Comparison of ENCODE assay signal across 8 cellular contexts in the genomic region with DNA sequence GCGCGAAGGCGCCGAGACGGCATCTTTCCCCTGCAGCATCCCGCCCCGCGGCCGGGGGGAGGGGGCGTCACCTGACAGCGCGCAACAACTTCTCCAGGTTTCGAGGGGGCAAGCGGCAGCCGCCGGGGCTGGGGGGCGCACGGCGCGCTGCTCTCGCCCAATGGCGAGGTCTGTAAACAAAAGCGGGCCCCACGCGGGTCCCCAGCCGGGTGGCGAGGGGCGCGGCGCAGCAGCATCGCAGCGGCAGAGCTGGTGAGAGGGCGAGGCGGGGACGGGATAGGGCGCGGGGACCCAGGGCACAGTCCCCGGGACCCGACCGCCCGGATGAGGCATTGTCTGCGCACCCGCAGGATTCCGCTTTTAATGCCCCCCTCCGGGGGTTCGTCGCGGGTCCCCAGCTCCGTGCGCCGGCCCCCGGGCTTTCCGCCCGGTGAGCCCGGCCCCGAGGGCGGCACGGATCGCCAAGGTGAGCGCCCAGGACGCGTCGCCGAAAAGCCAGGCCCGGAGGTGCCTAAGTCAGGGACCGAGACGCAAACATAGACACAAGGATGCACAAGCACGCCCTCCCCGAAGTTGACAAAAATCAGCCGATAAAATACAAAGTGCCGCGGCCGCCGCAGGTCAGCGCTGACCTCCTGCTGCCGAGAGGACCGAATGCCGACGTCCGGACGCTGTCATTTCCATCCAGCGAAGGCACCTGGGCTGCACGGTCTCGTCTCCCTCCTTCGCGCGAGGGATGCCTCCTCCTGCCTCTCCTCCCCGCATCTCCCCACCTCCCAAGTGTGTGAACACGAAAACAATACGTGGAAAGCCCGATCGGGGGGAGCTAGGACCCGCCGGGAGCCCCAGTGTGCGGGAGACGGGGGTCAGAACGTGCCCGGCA.
DNase-seq lines count a peak whose midpoint lies in the region; ATAC-seq and TF ChIP-seq lines count a peak whose summit lies in the region.

No MANE protein-coding gene starts in this region.

- no peaks in the 10 kb centered on the region for H3K36me3 Mint-ChIP-seq in CD4-positive, CD25-positive, alpha-beta regulatory T cell

- H3K27me3 ChIP-seq in CD4-positive, CD25-positive, alpha-beta regulatory T cell (ENCODE audit: control insufficient read depth, insufficient read depth, low read length) = peaks cover 9% of the 10 kb centered on the region
- H3K27me3 ChIP-seq in iPS-20b (ENCODE audit: insufficient read depth, low read length) = peaks cover 26% of the 10 kb centered on the region

- no peaks in the 10 kb centered on the region for H3K36me3 ChIP-seq in CD4-positive, CD25-positive, alpha-beta regulatory T cell (ENCODE audit: control insufficient read depth, insufficient read depth, low read length)
- H3K36me3 ChIP-seq in HEK293 (ENCODE audit: control insufficient read depth in 2 of 2, insufficient read depth in 1 of 2, low read length in 2 of 2) = no peaks in the 10 kb centered on the region
- no peaks in the 10 kb centered on the region for H3K36me3 ChIP-seq in iPS-20b (ENCODE audit: insufficient read depth, low read depth, low read length)

- peak overlapping the region; percentile 54; the same call in 1 of the 2 replicates for H3K9ac ChIP-seq in iPS-20b (ENCODE audit: low read depth, low read length)

- CTCF ChIA-PET in HEK293 (lab: Yijun Ruan, JAX) (interaction anchor here (0.5 to 3.2 kb wide), 16 partner anchors 10 to 569 kb away, joined by 3 to 25 read pairs (median 4); no protein-coding TSS in a partner anchor), RWPE1 (lab: Yijun Ruan, JAX) (interaction anchor here (0.6 to 1.5 kb wide), 5 partner anchors 14 to 721 kb away, joined by 3 to 6 read pairs (median 4); a partner anchor contains a TSS)

- no peaks in the 10 kb centered on the region for H3K9me3 Mint-ChIP-seq in CD4-positive, CD25-positive, alpha-beta regulatory T cell

- TF ChIP-seq CTCF in HEK293 (tag by site-specific recombination; IDR thresholded peaks at IDR 0.05) (0 out of 2 replicates have a peak, but pooled peaks have one; percentile 6), RWPE1 (conservative IDR thresholded peaks at IDR 0.05; ENCODE audit: low read depth) (no peak)

- H3K4me3 Mint-ChIP-seq in CD4-positive, CD25-positive, alpha-beta regulatory T cell = peak overlapping the region; percentile 78 to 89 (median 85)

- H3K9me3 ChIP-seq in CD4-positive, CD25-positive, alpha-beta regulatory T cell (ENCODE audit: control insufficient read depth in 2 of 2, low read length in 2 of 2) = no peaks in the 10 kb centered on the region
- H3K9me3 ChIP-seq in HEK293 (ENCODE audit: control insufficient read depth, insufficient read depth, low read depth, low read length) (no peaks in the 10 kb centered on the region), iPS-20b (ENCODE audit: insufficient read depth, low read depth, low read length) (no peaks in the 10 kb centered on the region)

- peaks cover 29% of the 10 kb centered on the region for H3K4me1 ChIP-seq in CD4-positive, CD25-positive, alpha-beta regulatory T cell (ENCODE audit: control insufficient read depth, insufficient read depth, low read length, poor library complexity, severe bottlenecking)
- peaks cover 41% of the 10 kb centered on the region for H3K4me1 ChIP-seq in HEK293 (ENCODE audit: control insufficient read depth, insufficient read depth, low read length)
- peaks cover 38% of the 10 kb centered on the region for H3K4me1 ChIP-seq in iPS-20b (ENCODE audit: insufficient read depth, low read length)

- DNase-seq in CD4-positive, CD25-positive, alpha-beta regulatory T cell = peak in 2 of 3 donors; percentile 35 to 49
- peak; percentile 23 for DNase-seq in RWPE1 (ENCODE audit: low spot score)
- DNase-seq in amygdala (lab: John Stamatoyannopoulos, UW) = peak in 37 of 56 donors; percentile 19 to 83 (median 62)

- peak overlapping the region; percentile 62 for H3K4me3 ChIP-seq in CD4-positive, CD25-positive, alpha-beta regulatory T cell (ENCODE audit: low read depth, low read length)
- H3K4me3 ChIP-seq in HEK293 (ENCODE audit: low read depth, low read length) (peak overlapping the region; percentile 75), iPS-20b (ENCODE audit: low read length) (peak overlapping the region; percentile 83), skin epidermis (peak overlapping the region; percentile 40 to 80 (median 66))

- POLR2A ChIA-PET in HEK293 (lab: Yijun Ruan, JAX) = interaction anchor here (0.6 to 2.3 kb wide), 28 partner anchors 10 to 1066 kb away, joined by 3 to 28 read pairs (median 4); a partner anchor contains a TSS
- POLR2A ChIA-PET in RWPE1 (lab: Yijun Ruan, JAX; ENCODE audit: low non-redundant PET) = interaction anchor here (0.7 kb wide), 1 partner anchor 582 kb away, joined by 3 read pairs; no protein-coding TSS in a partner anchor

- no peak overlapping the region for H3K27ac Mint-ChIP-seq in CD4-positive, CD25-positive, alpha-beta regulatory T cell

- peaks cover 13 to 46% (median 29%) of the 10 kb centered on the region in 4 donors for H3K4me1 Mint-ChIP-seq in CD4-positive, CD25-positive, alpha-beta regulatory T cell

- H3K27ac ChIP-seq in CD4-positive, CD25-positive, alpha-beta regulatory T cell (ENCODE audit: insufficient read depth, low read length, poor library complexity, severe bottlenecking) = no peak overlapping the region
- peak overlapping the region; percentile 91 for H3K27ac ChIP-seq in HEK293 (ENCODE audit: extremely low read depth, low read depth, low read length)
- H3K27ac ChIP-seq in RWPE1 = peak overlapping the region; percentile 56
- no peak overlapping the region for H3K27ac ChIP-seq in iPS-20b (ENCODE audit: low read length)
- H3K27ac ChIP-seq in skin epidermis = peak overlapping the region in 4 of 21 experiments; percentile 17 to 68 (median 42)

- ATAC-seq in CD4-positive, CD25-positive, alpha-beta regulatory T cell (ENCODE audit: low read depth in 2 of 2) = peak; percentile 1 to 5
- ATAC-seq in GM18870 (IDR thresholded peaks at IDR 0.05; ENCODE audit: unreplicated experiment) (no peak), GM18519 (IDR thresholded peaks at IDR 0.05; ENCODE audit: low FRiP score, unreplicated experiment) (no peak)

- H3K27me3 Mint-ChIP-seq in CD4-positive, CD25-positive, alpha-beta regulatory T cell = peaks cover 26% of the 10 kb centered on the region

TF ChIP-seq in HEK293, 187 proteins besides CTCF, POLR2A, EP300 and RAD21 (continues in another document):
- TF ChIP-seq SP7 (tag by site-specific recombination; IDR thresholded peaks at IDR 0.05) (peak; percentile 25; the same call in 1 of the 2 replicates), ZFHX2 (tag by site-specific recombination; conservative IDR thresholded peaks at IDR 0.05) (peak; percentile 43), HOXC10 (CRISPR knock-in tag; IDR thresholded peaks at IDR 0.05) (0 out of 2 replicates have a peak, but pooled peaks have one; percentile 12), ZXDB (tag by site-specific recombination; IDR thresholded peaks at IDR 0.05) (peak; percentile 65), ZNF202 (tag by site-specific recombination; IDR thresholded peaks at IDR 0.05; ENCODE audit: borderline replicate concordance) (no peak), ZNF658 (tag by site-specific recombination; IDR thresholded peaks at IDR 0.05) (no peak), ZBTB1 (tag by site-specific recombination; IDR thresholded peaks at IDR 0.05) (peak; percentile 89; the same call in 1 of the 2 replicates)
- TF ChIP-seq, protein P1, sequence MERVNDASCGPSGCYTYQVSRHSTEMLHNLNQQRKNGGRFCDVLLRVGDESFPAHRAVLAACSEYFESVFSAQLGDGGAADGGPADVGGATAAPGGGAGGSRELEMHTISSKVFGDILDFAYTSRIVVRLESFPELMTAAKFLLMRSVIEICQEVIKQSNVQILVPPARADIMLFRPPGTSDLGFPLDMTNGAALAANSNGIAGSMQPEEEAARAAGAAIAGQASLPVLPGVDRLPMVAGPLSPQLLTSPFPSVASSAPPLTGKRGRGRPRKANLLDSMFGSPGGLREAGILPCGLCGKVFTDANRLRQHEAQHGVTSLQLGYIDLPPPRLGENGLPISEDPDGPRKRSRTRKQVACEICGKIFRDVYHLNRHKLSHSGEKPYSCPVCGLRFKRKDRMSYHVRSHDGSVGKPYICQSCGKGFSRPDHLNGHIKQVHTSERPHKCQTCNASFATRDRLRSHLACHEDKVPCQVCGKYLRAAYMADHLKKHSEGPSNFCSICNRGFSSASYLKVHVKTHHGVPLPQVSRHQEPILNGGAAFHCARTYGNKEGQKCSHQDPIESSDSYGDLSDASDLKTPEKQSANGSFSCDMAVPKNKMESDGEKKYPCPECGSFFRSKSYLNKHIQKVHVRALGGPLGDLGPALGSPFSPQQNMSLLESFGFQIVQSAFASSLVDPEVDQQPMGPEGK (tag by site-specific recombination; IDR thresholded peaks at IDR 0.05) = peak; percentile 64
- TF ChIP-seq, protein P2, sequence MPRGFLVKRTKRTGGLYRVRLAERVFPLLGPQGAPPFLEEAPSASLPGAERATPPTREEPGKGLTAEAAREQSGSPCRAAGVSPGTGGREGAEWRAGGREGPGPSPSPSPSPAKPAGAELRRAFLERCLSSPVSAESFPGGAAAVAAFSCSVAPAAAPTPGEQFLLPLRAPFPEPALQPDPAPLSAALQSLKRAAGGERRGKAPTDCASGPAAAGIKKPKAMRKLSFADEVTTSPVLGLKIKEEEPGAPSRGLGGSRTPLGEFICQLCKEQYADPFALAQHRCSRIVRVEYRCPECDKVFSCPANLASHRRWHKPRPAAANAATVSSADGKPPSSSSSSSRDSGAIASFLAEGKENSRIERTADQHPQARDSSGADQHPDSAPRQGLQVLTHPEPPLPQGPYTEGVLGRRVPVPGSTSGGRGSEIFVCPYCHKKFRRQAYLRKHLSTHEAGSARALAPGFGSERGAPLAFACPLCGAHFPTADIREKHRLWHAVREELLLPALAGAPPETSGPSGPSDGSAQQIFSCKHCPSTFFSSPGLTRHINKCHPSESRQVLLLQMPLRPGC (tag by site-specific recombination; IDR thresholded peaks at IDR 0.05) = peak; percentile 29; the same call in 1 of the 2 replicates
- TF ChIP-seq, protein P3, sequence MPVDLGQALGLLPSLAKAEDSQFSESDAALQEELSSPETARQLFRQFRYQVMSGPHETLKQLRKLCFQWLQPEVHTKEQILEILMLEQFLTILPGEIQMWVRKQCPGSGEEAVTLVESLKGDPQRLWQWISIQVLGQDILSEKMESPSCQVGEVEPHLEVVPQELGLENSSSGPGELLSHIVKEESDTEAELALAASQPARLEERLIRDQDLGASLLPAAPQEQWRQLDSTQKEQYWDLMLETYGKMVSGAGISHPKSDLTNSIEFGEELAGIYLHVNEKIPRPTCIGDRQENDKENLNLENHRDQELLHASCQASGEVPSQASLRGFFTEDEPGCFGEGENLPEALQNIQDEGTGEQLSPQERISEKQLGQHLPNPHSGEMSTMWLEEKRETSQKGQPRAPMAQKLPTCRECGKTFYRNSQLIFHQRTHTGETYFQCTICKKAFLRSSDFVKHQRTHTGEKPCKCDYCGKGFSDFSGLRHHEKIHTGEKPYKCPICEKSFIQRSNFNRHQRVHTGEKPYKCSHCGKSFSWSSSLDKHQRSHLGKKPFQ (tag by site-specific recombination; IDR thresholded peaks at IDR 0.05) = peak; percentile 81; the same call in 1 of the 2 replicates

Comparison
In these comparisons a context has a peak if more than half of its experiments do, and no peak if none do; other contexts are left out.
1. ATAC-seq: peak in CD4-positive, CD25-positive, alpha-beta regulatory T cell (2 of 2); none in GM18870 (single experiment) and GM18519 (single experiment).
2. H3K27ac ChIP-seq: peak in HEK293 (single experiment) and RWPE1 (single experiment); none in CD4-positive, CD25-positive, alpha-beta regulatory T cell (single experiment) and iPS-20b (single experiment).
3. Peak in every context shown above with its lines, with median percentiles within 50 percentile points of each other: DNase-seq and H3K4me3 ChIP-seq.